In genomic region chr1:160031368-160032164, GRCh38 we compare ENCODE assay signal across 8 cellular contexts. TPM values are rescaled to one million over a fixed set of nuclear protein-coding genes. Genes with fewer than 3 reads are reported as not detected.
DNase-seq lines count a peak whose midpoint lies in the region; ATAC-seq and TF ChIP-seq lines count a peak whose summit lies in the region.

Gene PIGM, minus strand, starts transcription at chr1:160031990. Its CDS starts 251 bp downstream, at chr1:160031739.

- H3K4me1 ChIP-seq in KMS-11 (ENCODE audit: low read depth, poor library complexity, severe bottlenecking) (peaks cover 43% of the 10 kb centered on the region), Panc1 (ENCODE audit: control insufficient read depth, insufficient read depth, low read length) (peaks cover 6% of the 10 kb centered on the region), esophagus muscularis mucosa (peaks cover 14 to 36% (median 28%) of the 10 kb centered on the region in 4 donors)

- TF ChIP-seq EP300 in esophagus muscularis mucosa (IDR thresholded peaks at IDR 0.05): no peak

- peak within 1 kb of the TSS; percentile 76 for H3K4me2 ChIP-seq in KMS-11

- peak; percentile 96 for DNase-seq in DMS79 treated with DMSO at 0.1 percent for 48 hours (lab: John Stamatoyannopoulos, UW)
- DNase-seq in Panc1 (ENCODE audit: low read depth, low spot score): peak; percentile 33
- peak; percentile 95 to 97 for DNase-seq in activated T-cell treated with anti-CD3 and anti-CD28 coated beads, Interleukin-2, amount 50 U/mL, for 72 hours
- peak; percentile 97 for DNase-seq in esophagus muscularis mucosa (ENCODE audit: extremely low spot score)
- peak; percentile 95 for DNase-seq in myocyte (ENCODE audit: low read depth)
- DNase-seq in stimulated activated CD8-positive, alpha-beta memory T cell treated with anti-CD3 and anti-CD28 coated beads, Interleukin-7, amount 100 ng/mL, for 4 hours (ENCODE audit: low read depth in 2 of 2): peak; percentile 84 to 89

- H3K27me3 ChIP-seq in KMS-11 (ENCODE audit: insufficient read depth, low read depth): no peaks in the 10 kb centered on the region
- peaks cover 22% of the 10 kb centered on the region for H3K27me3 ChIP-seq in Panc1 (ENCODE audit: control insufficient read depth, insufficient read depth, low read length)
- H3K27me3 ChIP-seq in esophagus muscularis mucosa: no peaks in the 10 kb centered on the region

- no peak for TF ChIP-seq POLR2A in esophagus muscularis mucosa (IDR thresholded peaks at IDR 0.05; ENCODE audit: low read depth)

- BruUV-seq in Panc1 (replicated peaks; lab: Mats Ljungman, UMichigan): TSS peak; percentile 76

- WGBS in esophagus muscularis mucosa: under 1% methylated on average over 24 of the region's 60 CpGs

- ATAC-seq in GM21786 (IDR thresholded peaks at IDR 0.05; ENCODE audit: unreplicated experiment) (peak; percentile 90), Panc1 (peak; percentile 99)
- ATAC-seq in activated T-cell treated with anti-CD3 and anti-CD28 coated beads, Interleukin-2, amount 50 U/mL, for 72 hours (replicated peaks in 1 of 2): peak; percentile 98 to 99

- no peaks in the 10 kb centered on the region for H3K27me3 Mint-ChIP-seq in activated T-cell treated with anti-CD3 and anti-CD28 coated beads, Interleukin-2, amount 50 U/mL, for 72 hours (ENCODE audit: low read depth)

- no peaks in the 10 kb centered on the region for H3K9me3 Mint-ChIP-seq in activated T-cell treated with anti-CD3 and anti-CD28 coated beads, Interleukin-2, amount 50 U/mL, for 72 hours

- peak within 1 kb of the TSS; percentile 87 for H3K4me3 ChIP-seq in KMS-11 (IDR thresholded peaks at IDR 0.05; ENCODE audit: insufficient read depth, low read depth, low read length)
- H3K4me3 ChIP-seq in Panc1 (ENCODE audit: low read depth in 2 of 2, low read length in 2 of 2): peak within 1 kb of the TSS; percentile 80 to 88
- peak within 1 kb of the TSS; percentile 63 to 86 (median 76) for H3K4me3 ChIP-seq in esophagus muscularis mucosa

- peaks cover 53% of the 10 kb centered on the region for H3K4me1 Mint-ChIP-seq in activated T-cell treated with anti-CD3 and anti-CD28 coated beads, Interleukin-2, amount 50 U/mL, for 72 hours (ENCODE audit: low read depth)

- H3K79me2 ChIP-seq in KMS-11 (ENCODE audit: insufficient read depth, low read depth): peaks cover 15% of the 10 kb centered on the region

- peak within 1 kb of the TSS; percentile 25; the same call in 1 of the 2 replicates for H3K27ac ChIP-seq in KMS-11
- H3K27ac ChIP-seq in Panc1 (ENCODE audit: low read length): peak within 1 kb of the TSS; percentile 83
- peak within 1 kb of the TSS; percentile 70 to 83 (median 74) for H3K27ac ChIP-seq in esophagus muscularis mucosa (replicated peaks in 1 of 4)

- H3K27ac Mint-ChIP-seq in activated T-cell treated with anti-CD3 and anti-CD28 coated beads, Interleukin-2, amount 50 U/mL, for 72 hours: peak within 1 kb of the TSS; percentile 96

- no peaks in the 10 kb centered on the region for H3K9me3 ChIP-seq in Panc1 (ENCODE audit: control insufficient read depth, insufficient read depth, low read depth, low read length)
- H3K9me3 ChIP-seq in esophagus muscularis mucosa: no peaks in the 10 kb centered on the region

- peak within 1 kb of the TSS; percentile 90 for H2AFZ ChIP-seq in KMS-11 (ENCODE audit: low read depth)

- H3K4me3 Mint-ChIP-seq in activated T-cell treated with anti-CD3 and anti-CD28 coated beads, Interleukin-2, amount 50 U/mL, for 72 hours: peak within 1 kb of the TSS; percentile 97 to 99

- H3K36me3 Mint-ChIP-seq in activated T-cell treated with anti-CD3 and anti-CD28 coated beads, Interleukin-2, amount 50 U/mL, for 72 hours (ENCODE audit: insufficient read depth in 2 of 2): peaks cover 2 to 4% of the 10 kb centered on the region in 2 donors

- H3K36me3 ChIP-seq in KMS-11 (ENCODE audit: insufficient read depth) (no peaks in the 10 kb centered on the region), Panc1 (ENCODE audit: control insufficient read depth, insufficient read depth, low read length) (peaks cover 3% of the 10 kb centered on the region), esophagus muscularis mucosa (no peaks in the 10 kb centered on the region)

- no peak for TF ChIP-seq CTCF in KMS-11 (conservative IDR thresholded peaks at IDR 0.05; ENCODE audit: low read depth, low read length)
- no peak for TF ChIP-seq CTCF in Panc1 (IDR thresholded peaks at IDR 0.05)
- TF ChIP-seq CTCF in esophagus muscularis mucosa (IDR thresholded peaks at IDR 0.05): peak in 1 of 3 experiments; percentile 27

- CTCF ChIA-PET in Panc1 (lab: Charles Lee): interaction anchor here (0.6 to 1.0 kb wide), 3 partner anchors 24 to 260 kb away, joined by 4 to 5 read pairs (median 4); no protein-coding TSS in a partner anchor

- 0 out of 2 replicates have a peak, but pooled peaks cover 3% of the 10 kb centered on the region for H4K20me1 ChIP-seq in KMS-11 (ENCODE audit: insufficient read depth)

- in situ Hi-C loops in Panc1 (cut with HindIII; ENCODE audit: low pct_unique_long_range_greater_than_20kb, low sequenced_read_pairs): no loop called here

- intact Hi-C loops in Panc1 (cut with micrococcal nuclease; ENCODE audit: unreplicated experiment) (no loop called here), esophagus muscularis mucosa (cut with DNase I) (loop anchor here (5.0 kb wide), 1 partner anchor 249 kb away; the partner anchor contains the start of gene DUSP23)

- H3K9ac ChIP-seq in KMS-11: peak within 1 kb of the TSS; percentile 52; the same call in 1 of the 2 replicates

- POLR2A ChIA-PET in Panc1 (lab: Charles Lee): interaction anchor here (0.7 kb wide), 1 partner anchor 1351 kb away, joined by 4 read pairs; no protein-coding TSS in a partner anchor

RNA-seq across cellular contexts. Expression of gene PIGM, which starts in this region (rescaled TPM):
- total RNA-seq in Panc1 (2021; ENCODE audit: unreplicated experiment) (4.4 TPM), esophagus muscularis mucosa (1 to 10 TPM; 2.8 to 4.9 (median 4.6) TPM), myocyte (3.3 and 3.7 TPM in 2 replicates)
- 2.5 TPM for polyA plus RNA-seq in Panc1 (2012; ENCODE audit: insufficient read length)
- 1 to 10 TPM; 4.4 to 4.6 TPM for total RNA-seq in activated T-cell treated with anti-CD3 and anti-CD28 coated beads, Interleukin-2, amount 50 U/mL, for 72 hours
- polyA plus RNA-seq in myocyte (2012): 3.7 TPM

Comparison
In these comparisons a context has a peak if more than half of its experiments do, and no peak if none do; other contexts are left out.
1. Peak in every context shown above with its lines: DNase-seq, ATAC-seq, H3K4me3 ChIP-seq and H3K27ac ChIP-seq.
2. DNase-seq: peak in every context shown above with its lines; median percentile 97 in esophagus muscularis mucosa; 96 in DMS79 treated with DMSO at 0.1 percent for 48 hours; 96 in activated T-cell treated with anti-CD3 and anti-CD28 coated beads, Interleukin-2, amount 50 U/mL, for 72 hours; 95 in myocyte; 86 in stimulated activated CD8-positive, alpha-beta memory T cell treated with anti-CD3 and anti-CD28 coated beads, Interleukin-7, amount 100 ng/mL, for 4 hours; 33 in Panc1.
3. H3K27ac ChIP-seq: peak in every context shown above with its lines; median percentile 83 in Panc1; 74 in esophagus muscularis mucosa; 25 in KMS-11.